In the genomic region with DNA sequence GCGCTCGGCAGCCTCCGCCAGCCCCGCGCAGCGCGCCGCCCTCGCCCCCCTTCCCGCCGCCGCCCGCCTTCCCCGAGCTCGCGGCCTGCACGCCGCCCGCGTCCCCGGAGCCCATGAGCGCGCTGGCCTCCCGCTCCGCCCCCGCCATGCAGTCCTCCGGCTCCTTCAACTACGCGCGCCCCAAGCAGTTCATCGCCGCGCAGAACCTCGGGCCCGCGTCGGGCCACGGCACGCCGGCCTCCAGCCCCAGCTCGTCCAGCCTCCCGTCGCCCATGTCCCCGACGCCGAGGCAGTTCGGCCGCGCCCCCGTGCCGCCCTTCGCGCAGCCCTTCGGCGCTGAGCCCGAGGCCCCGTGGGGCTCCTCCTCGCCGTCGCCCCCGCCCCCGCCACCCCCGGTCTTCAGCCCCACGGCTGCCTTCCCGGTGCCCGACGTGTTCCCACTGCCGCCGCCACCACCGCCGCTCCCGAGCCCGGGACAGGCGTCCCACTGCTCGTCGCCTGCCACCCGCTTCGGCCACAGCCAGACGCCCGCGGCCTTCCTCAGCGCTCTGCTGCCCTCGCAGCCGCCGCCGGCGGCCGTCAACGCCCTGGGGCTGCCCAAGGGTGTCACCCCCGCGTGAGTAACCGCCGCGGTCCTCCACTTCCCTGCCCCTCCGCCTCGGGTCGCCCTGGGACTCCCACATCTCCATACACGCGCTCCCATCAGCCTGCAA, we compare ENCODE assay signal across 8 cellular contexts.
A peak's percentile ranks its signal among the peaks of the same experiment; 100 is the strongest.
DNase-seq lines count a peak whose midpoint lies in the region; ATAC-seq and TF ChIP-seq lines count a peak whose summit lies in the region.

No MANE protein-coding gene starts in this region.

- TF ChIP-seq CTCF in spleen (IDR thresholded peaks at IDR 0.05 in 8 of 11, conservative IDR thresholded peaks at IDR 0.05 in 3 of 11): no peak

- H3K4me1 ChIP-seq in ES-I3 (ENCODE audit: insufficient read depth, low read length) (0 out of 2 replicates have a peak, but pooled peaks cover 4% of the 10 kb centered on the region), spleen (peaks cover 16 to 68% (median 36%) of the 10 kb centered on the region in 6 donors)

- no peaks in the 10 kb centered on the region for H3K9me3 Mint-ChIP-seq in activated naive CD4-positive, alpha-beta T cell treated with anti-CD3 and anti-CD28 coated beads, Interleukin-2, amount 50 U/mL, for 72 hours

- peak in 1 of 2 donors; percentile 41 for DNase-seq in activated naive CD4-positive, alpha-beta T cell treated with anti-CD3 and anti-CD28 coated beads, Interleukin-2, amount 50 U/mL, for 72 hours (ENCODE audit: low spot score in 2 of 2)
- DNase-seq in iPS-NIHi7 (ENCODE audit: extremely low spot score): peak; percentile 72
- DNase-seq in spleen: peak; percentile 85
- DNase-seq in activated CD4-positive, CD25-positive, alpha-beta regulatory T cell treated with anti-CD3 and anti-CD28 coated beads, Interleukin-2, amount 50 U/mL, for 72 hours: no peak
- no peak for DNase-seq in glomerular visceral epithelial cell (ENCODE audit: extremely low spot score)
- no peak for DNase-seq in SHP77 treated with DMSO at 0.1 percent for 48 hours (lab: John Stamatoyannopoulos, UW)

- H3K9me3 ChIP-seq in ES-I3 (ENCODE audit: control insufficient read depth, insufficient read depth, low read length) (no peaks in the 10 kb centered on the region), spleen (no peaks in the 10 kb centered on the region)

- peaks cover 5 to 20% of the 10 kb centered on the region in 2 donors for H3K36me3 Mint-ChIP-seq in activated naive CD4-positive, alpha-beta T cell treated with anti-CD3 and anti-CD28 coated beads, Interleukin-2, amount 50 U/mL, for 72 hours

- H3K4me3 ChIP-seq in spleen: peak overlapping the region; percentile 32 to 70 (median 44)

- H3K27me3 ChIP-seq in spleen (replicated peaks in 1 of 7): peaks cover 0 to 28% (median 7%) of the 10 kb centered on the region in 7 donors

- no peak for TF ChIP-seq POLR2A in spleen (IDR thresholded peaks at IDR 0.05)

- peak overlapping the region; percentile 24 to 82 (median 78) for H3K27ac ChIP-seq in spleen

- peak overlapping the region in 1 of 2 donors; percentile 94 for H3K27ac Mint-ChIP-seq in activated naive CD4-positive, alpha-beta T cell treated with anti-CD3 and anti-CD28 coated beads, Interleukin-2, amount 50 U/mL, for 72 hours

- H3K36me3 ChIP-seq in ES-I3 (ENCODE audit: insufficient read depth, low read length) (peaks cover 3% of the 10 kb centered on the region; the same call in 1 of the 2 replicates), spleen (peaks cover 0 to 11% (median 0%) of the 10 kb centered on the region in 6 donors)

- peak overlapping the region; percentile 58 for H3K9ac ChIP-seq in ES-I3 (ENCODE audit: low read depth, low read length)

- 3 to 13% (median 7%) methylated on average over 53 to 99 of the region's 99 CpGs for WGBS in spleen, 5 donors

- peak; percentile 37 for ATAC-seq in HG03342 (IDR thresholded peaks at IDR 0.05; ENCODE audit: unreplicated experiment)
- ATAC-seq in activated naive CD4-positive, alpha-beta T cell treated with anti-CD3 and anti-CD28 coated beads, Interleukin-2, amount 50 U/mL, for 72 hours: peak; percentile 59 to 64

- intact Hi-C loops in spleen (cut with DNase I; ENCODE audit: low total_unique reads): no loop called here

Comparison
In these comparisons a context has a peak if more than half of its experiments do, and no peak if none do; other contexts are left out.
1. DNase-seq: peak in iPS-NIHi7 (single experiment) and spleen (single experiment); none in activated CD4-positive, CD25-positive, alpha-beta regulatory T cell treated with anti-CD3 and anti-CD28 coated beads, Interleukin-2, amount 50 U/mL, for 72 hours (single experiment), glomerular visceral epithelial cell (single experiment) and SHP77 treated with DMSO at 0.1 percent for 48 hours (single experiment).